Comparison of ENCODE assay signal across 1 cellular context in the genomic region with DNA sequence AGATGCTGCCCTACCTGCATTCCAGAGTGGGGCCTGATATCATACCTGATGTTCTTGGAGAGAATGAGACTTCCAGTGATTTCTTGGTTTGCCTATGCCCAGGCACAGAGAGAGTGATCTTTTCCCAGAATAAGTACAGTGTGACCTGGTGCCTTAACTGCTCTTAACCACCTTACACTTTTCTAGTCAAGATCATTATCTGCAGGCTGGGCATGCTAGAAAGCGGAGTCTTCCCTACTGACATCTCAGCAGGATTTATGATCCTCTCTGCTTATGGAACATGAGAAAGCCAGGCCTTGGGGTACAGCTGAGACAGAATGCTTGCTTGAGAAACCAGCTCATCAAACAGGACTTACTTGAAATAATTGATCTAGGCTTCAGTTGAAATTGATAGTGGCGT.
TF ChIP-seq lines count a peak whose summit lies in the region.

No MANE protein-coding gene starts in this region.

TF ChIP-seq in K562, 482 proteins besides CTCF, POLR2A, EP300 and RAD21 (continued from another document):
- TF ChIP-seq, protein P1, sequence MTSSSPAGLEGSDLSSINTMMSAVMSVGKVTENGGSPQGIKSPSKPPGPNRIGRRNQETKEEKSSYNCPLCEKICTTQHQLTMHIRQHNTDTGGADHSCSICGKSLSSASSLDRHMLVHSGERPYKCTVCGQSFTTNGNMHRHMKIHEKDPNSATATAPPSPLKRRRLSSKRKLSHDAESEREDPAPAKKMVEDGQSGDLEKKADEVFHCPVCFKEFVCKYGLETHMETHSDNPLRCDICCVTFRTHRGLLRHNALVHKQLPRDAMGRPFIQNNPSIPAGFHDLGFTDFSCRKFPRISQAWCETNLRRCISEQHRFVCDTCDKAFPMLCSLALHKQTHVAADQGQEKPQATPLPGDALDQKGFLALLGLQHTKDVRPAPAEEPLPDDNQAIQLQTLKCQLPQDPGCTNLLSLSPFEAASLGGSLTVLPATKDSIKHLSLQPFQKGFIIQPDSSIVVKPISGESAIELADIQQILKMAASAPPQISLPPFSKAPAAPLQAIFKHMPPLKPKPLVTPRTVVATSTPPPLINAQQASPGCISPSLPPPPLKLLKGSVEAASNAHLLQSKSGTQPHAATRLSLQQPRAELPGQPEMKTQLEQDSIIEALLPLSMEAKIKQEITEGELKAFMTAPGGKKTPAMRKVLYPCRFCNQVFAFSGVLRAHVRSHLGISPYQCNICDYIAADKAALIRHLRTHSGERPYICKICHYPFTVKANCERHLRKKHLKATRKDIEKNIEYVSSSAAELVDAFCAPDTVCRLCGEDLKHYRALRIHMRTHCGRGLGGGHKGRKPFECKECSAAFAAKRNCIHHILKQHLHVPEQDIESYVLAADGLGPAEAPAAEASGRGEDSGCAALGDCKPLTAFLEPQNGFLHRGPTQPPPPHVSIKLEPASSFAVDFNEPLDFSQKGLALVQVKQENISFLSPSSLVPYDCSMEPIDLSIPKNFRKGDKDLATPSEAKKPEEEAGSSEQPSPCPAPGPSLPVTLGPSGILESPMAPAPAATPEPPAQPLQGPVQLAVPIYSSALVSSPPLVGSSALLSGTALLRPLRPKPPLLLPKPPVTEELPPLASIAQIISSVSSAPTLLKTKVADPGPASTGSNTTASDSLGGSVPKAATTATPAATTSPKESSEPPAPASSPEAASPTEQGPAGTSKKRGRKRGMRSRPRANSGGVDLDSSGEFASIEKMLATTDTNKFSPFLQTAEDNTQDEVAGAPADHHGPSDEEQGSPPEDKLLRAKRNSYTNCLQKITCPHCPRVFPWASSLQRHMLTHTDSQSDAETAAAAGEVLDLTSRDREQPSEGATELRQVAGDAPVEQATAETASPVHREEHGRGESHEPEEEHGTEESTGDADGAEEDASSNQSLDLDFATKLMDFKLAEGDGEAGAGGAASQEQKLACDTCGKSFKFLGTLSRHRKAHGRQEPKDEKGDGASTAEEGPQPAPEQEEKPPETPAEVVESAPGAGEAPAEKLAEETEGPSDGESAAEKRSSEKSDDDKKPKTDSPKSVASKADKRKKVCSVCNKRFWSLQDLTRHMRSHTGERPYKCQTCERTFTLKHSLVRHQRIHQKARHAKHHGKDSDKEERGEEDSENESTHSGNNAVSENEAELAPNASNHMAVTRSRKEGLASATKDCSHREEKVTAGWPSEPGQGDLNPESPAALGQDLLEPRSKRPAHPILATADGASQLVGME (CRISPR knock-in tag; IDR thresholded peaks at IDR 0.05), result no peak
- TF ChIP-seq RBM25 (IDR thresholded peaks at IDR 0.05; ENCODE audit: low read depth, low read length, severe bottlenecking) (no peak), ILF3 (IDR thresholded peaks at IDR 0.05; ENCODE audit: borderline replicate concordance) (no peak)
